In the genomic region with DNA sequence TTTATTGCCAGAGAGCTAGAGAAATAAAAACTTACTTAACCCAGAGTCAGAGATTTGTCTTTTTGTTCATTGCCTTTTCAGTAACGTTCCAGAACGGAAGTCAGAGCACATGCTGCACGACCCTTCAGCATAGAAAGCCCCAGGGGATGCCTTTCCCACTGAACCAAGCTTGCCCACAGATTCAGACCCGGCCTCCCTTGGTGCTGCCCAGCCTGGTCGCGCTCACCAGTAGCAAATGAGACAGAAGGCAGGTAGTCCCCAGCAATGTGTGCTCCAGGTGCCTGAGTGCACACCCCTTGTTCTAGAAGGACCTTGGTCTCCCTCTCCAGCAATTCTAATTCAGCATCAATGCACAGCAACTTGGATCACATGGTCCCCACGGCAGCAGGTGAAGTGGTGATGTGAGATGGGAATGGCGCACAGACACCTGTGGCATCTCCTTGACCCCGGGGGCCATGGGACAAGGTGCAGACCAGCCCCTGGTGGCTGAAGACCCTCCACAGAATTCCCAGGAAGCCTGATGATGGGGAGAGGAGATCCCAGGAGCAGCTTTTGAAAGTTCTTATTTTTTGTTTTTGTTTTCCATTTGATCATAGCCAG, we compare ENCODE assay signal across 24 cellular contexts.
"Had no signal": no experiment of that assay in that cellular context is flagged by ENCODE, and none has a peak within 500 bp of the region (broad histone marks: within the 10 kb centered on the region; RNA-seq: fewer than 3 reads in every experiment).

No MANE protein-coding gene starts in this region.

- H3K4me1 ChIP-seq: left ventricle myocardium inferior, pancreas, psoas muscle, spleen, suprapubic skin, tibial nerve, uterus had no signal

- H3K27me3 Mint-ChIP-seq: stimulated activated naive CD8-positive, alpha-beta T cell treated with anti-CD3 and anti-CD28 coated beads, Interleukin-15, Interleukin-2, amounts not matched to agents 100 ng/mL and 50 ng/mL, for 24 hours had no signal

- H3K27me3 ChIP-seq: pancreas, spleen, tibial nerve, uterus had no signal

- H3K36me3 ChIP-seq: left ventricle myocardium inferior, pancreas, spleen, suprapubic skin, thoracic aorta, tibial nerve, uterus had no signal

- ATAC-seq: mucosa of descending colon; naive thymus-derived CD4-positive, alpha-beta T cell; natural killer cell treated with Interleukin-12 subunit alpha and Interleukin-12 subunit beta and Interleukin-15 and Interleukin-18, amount 100 ng/mL, for 72 hours; pancreas; psoas muscle; sciatic nerve; stimulated activated effector memory CD8-positive, alpha-beta T cell treated with anti-CD3 and anti-CD28 coated beads, Interleukin-12 subunit alpha, Interleukin-12 subunit beta, amount 100 ng/mL, for 72 hours had no signal

- FAIRE-seq: islet of Langerhans, pancreas, small intestine had no signal

- DNase-seq: hypothalamus; immature natural killer cell; left ventricle myocardium inferior; mesendoderm; midbrain; mucosa of descending colon; naive thymus-derived CD4-positive, alpha-beta T cell; pancreas; psoas muscle; small intestine; spleen; stimulated activated CD4-positive, alpha-beta T cell treated with anti-CD3 and anti-CD28 coated beads, Interleukin-4, amount 100 ng/mL, for 24 hours; stimulated activated naive CD4-positive, alpha-beta T cell; uterus had no signal

- H3K4me3 ChIP-seq: left ventricle myocardium inferior, lung, mucosa of descending colon, pancreas, psoas muscle, spleen, suprapubic skin, thoracic aorta, tibial nerve, uterus had no signal

- H3K36me3 Mint-ChIP-seq: immature natural killer cell; naive thymus-derived CD4-positive, alpha-beta T cell; natural killer cell treated with Interleukin-12 subunit alpha and Interleukin-12 subunit beta and Interleukin-15 and Interleukin-18, amount 100 ng/mL, for 72 hours; stimulated activated effector memory CD8-positive, alpha-beta T cell treated with anti-CD3 and anti-CD28 coated beads, Interleukin-12 subunit alpha, Interleukin-12 subunit beta, amount 100 ng/mL, for 72 hours; type B pancreatic cell had no signal

- H3K4me1 Mint-ChIP-seq: immature natural killer cell had no signal

- H3K27ac ChIP-seq: left ventricle myocardium inferior, pancreas, psoas muscle, spleen, suprapubic skin, thoracic aorta, tibial nerve, uterus had no signal

- H3K27ac Mint-ChIP-seq: immature natural killer cell; naive thymus-derived CD4-positive, alpha-beta T cell; natural killer cell treated with Interleukin-12 subunit alpha and Interleukin-12 subunit beta and Interleukin-15 and Interleukin-18, amount 100 ng/mL, for 72 hours; stimulated activated effector memory CD8-positive, alpha-beta T cell treated with anti-CD3 and anti-CD28 coated beads, Interleukin-12 subunit alpha, Interleukin-12 subunit beta, amount 100 ng/mL, for 72 hours; stimulated activated naive CD8-positive, alpha-beta T cell treated with anti-CD3 and anti-CD28 coated beads, Interleukin-15, Interleukin-2, amounts not matched to agents 100 ng/mL and 50 ng/mL, for 24 hours; type B pancreatic cell had no signal

- H3K9me3 ChIP-seq: left ventricle myocardium inferior, mucosa of descending colon, pancreas, psoas muscle, spleen, suprapubic skin, thoracic aorta, uterus had no signal

- H3K9me3 Mint-ChIP-seq: immature natural killer cell; natural killer cell treated with Interleukin-12 subunit alpha and Interleukin-12 subunit beta and Interleukin-15 and Interleukin-18, amount 100 ng/mL, for 72 hours; stimulated activated effector memory CD8-positive, alpha-beta T cell treated with anti-CD3 and anti-CD28 coated beads, Interleukin-12 subunit alpha, Interleukin-12 subunit beta, amount 100 ng/mL, for 72 hours; stimulated activated naive CD8-positive, alpha-beta T cell treated with anti-CD3 and anti-CD28 coated beads, Interleukin-15, Interleukin-2, amounts not matched to agents 100 ng/mL and 50 ng/mL, for 24 hours; type B pancreatic cell had no signal

- H3K4me3 Mint-ChIP-seq: immature natural killer cell; naive thymus-derived CD4-positive, alpha-beta T cell; natural killer cell treated with Interleukin-12 subunit alpha and Interleukin-12 subunit beta and Interleukin-15 and Interleukin-18, amount 100 ng/mL, for 72 hours; stimulated activated effector memory CD8-positive, alpha-beta T cell treated with anti-CD3 and anti-CD28 coated beads, Interleukin-12 subunit alpha, Interleukin-12 subunit beta, amount 100 ng/mL, for 72 hours; stimulated activated naive CD8-positive, alpha-beta T cell treated with anti-CD3 and anti-CD28 coated beads, Interleukin-15, Interleukin-2, amounts not matched to agents 100 ng/mL and 50 ng/mL, for 24 hours; type B pancreatic cell had no signal
